1 cellular context compared by ENCODE assay signal in genomic region chr11:114219559-114220349, GRCh38.
TF ChIP-seq lines count a peak whose summit lies in the region.

No MANE protein-coding gene starts in this region.

TF ChIP-seq in K562, 482 proteins besides CTCF, POLR2A, EP300 and RAD21 (continued from another document and continues in another):
- no peak for TF ChIP-seq CEBPZ (IDR thresholded peaks at IDR 0.05; ENCODE audit: borderline replicate concordance, low read depth, low read length)
- TF ChIP-seq PRMT5 (CRISPR knock-in tag; IDR thresholded peaks at IDR 0.05): no peak
- peak; percentile 87 for TF ChIP-seq TCF3 (CRISPR knock-in tag; IDR thresholded peaks at IDR 0.05)
- TF ChIP-seq ZBTB2 (IDR thresholded peaks at IDR 0.05): no peak; the same call in 1 of the 2 replicates
- TF ChIP-seq UBTF (IDR thresholded peaks at IDR 0.05; ENCODE audit: borderline replicate concordance in 1 of 2, low read depth in 2 of 2, low read length in 2 of 2): no peak
- TF ChIP-seq EHMT2 (IDR thresholded peaks at IDR 0.05): 0 out of 2 replicates have a peak, but pooled peaks have one; percentile 18
- no peak for TF ChIP-seq MYNN (IDR thresholded peaks at IDR 0.05)
- TF ChIP-seq MYNN (CRISPR knock-in tag; IDR thresholded peaks at IDR 0.05): no peak
- no peak for TF ChIP-seq NFXL1 (CRISPR knock-in tag; IDR thresholded peaks at IDR 0.05)
- no peak for TF ChIP-seq ZBED1 (IDR thresholded peaks at IDR 0.05)
- TF ChIP-seq IRF9 (tag; IDR thresholded peaks at IDR 0.05): no peak
- no peak for TF ChIP-seq CUX1 (CRISPR knock-in tag; IDR thresholded peaks at IDR 0.05)
- TF ChIP-seq BRF2 (IDR thresholded peaks at IDR 0.05; ENCODE audit: borderline replicate concordance, insufficient read depth, insufficient read length): no peak
- TF ChIP-seq SIRT6 (IDR thresholded peaks at IDR 0.05; ENCODE audit: low read depth, low read length): no peak
- 0 out of 2 replicates have a peak, but pooled peaks have one; percentile 10 for TF ChIP-seq GATA2 (CRISPR knock-in tag; IDR thresholded peaks at IDR 0.05)
- TF ChIP-seq XRCC4 (IDR thresholded peaks at IDR 0.05; ENCODE audit: extremely low read depth, insufficient read depth, insufficient read length): no peak
- peak; percentile 70 for TF ChIP-seq ATF3 (IDR thresholded peaks at IDR 0.05)
- no peak for TF ChIP-seq ATF3 (CRISPR knock-in tag; conservative IDR thresholded peaks at IDR 0.05)
- TF ChIP-seq NEUROD1 (IDR thresholded peaks at IDR 0.05; ENCODE audit: borderline replicate concordance, low read depth, low read length, partially characterized antibody): no peak
- TF ChIP-seq MLLT1 (IDR thresholded peaks at IDR 0.05): no peak
- no peak for TF ChIP-seq ZFP36 (IDR thresholded peaks at IDR 0.05; ENCODE audit: low read depth, low read length, partially characterized antibody)
- TF ChIP-seq ZBTB17 (CRISPR knock-in tag; IDR thresholded peaks at IDR 0.05): no peak
- no peak for TF ChIP-seq RBM15 (IDR thresholded peaks at IDR 0.05; ENCODE audit: insufficient read depth, low read length)
- TF ChIP-seq ZNF740 (CRISPR knock-in tag; IDR thresholded peaks at IDR 0.05): no peak
- no peak for TF ChIP-seq ZNF740 (tag; IDR thresholded peaks at IDR 0.05)
- no peak for TF ChIP-seq MTA3 (IDR thresholded peaks at IDR 0.05; ENCODE audit: borderline replicate concordance)
- no peak for TF ChIP-seq TOE1 (IDR thresholded peaks at IDR 0.05; ENCODE audit: borderline replicate concordance)
- TF ChIP-seq TOE1 (CRISPR knock-in tag; IDR thresholded peaks at IDR 0.05; ENCODE audit: borderline replicate concordance, low read depth): no peak
- no peak for TF ChIP-seq PRPF4 (IDR thresholded peaks at IDR 0.05; ENCODE audit: insufficient read depth, low read depth, low read length, poor library complexity, severe bottlenecking)
- no peak for TF ChIP-seq USF1 (CRISPR knock-in tag; IDR thresholded peaks at IDR 0.05)
- TF ChIP-seq LCOR (CRISPR knock-in tag; IDR thresholded peaks at IDR 0.05): no peak
- TF ChIP-seq ZNF124 (CRISPR knock-in tag; IDR thresholded peaks at IDR 0.05): no peak
- no peak for TF ChIP-seq ETS2 (tag; IDR thresholded peaks at IDR 0.05; ENCODE audit: borderline replicate concordance, poor library complexity, severe bottlenecking)
- no peak for TF ChIP-seq E2F8 (IDR thresholded peaks at IDR 0.05; ENCODE audit: low read depth, partially characterized antibody)
- TF ChIP-seq MYBL2 (IDR thresholded peaks at IDR 0.05; ENCODE audit: low read depth): no peak
- no peak for TF ChIP-seq MYBL2 (CRISPR knock-in tag; IDR thresholded peaks at IDR 0.05; ENCODE audit: borderline replicate concordance)
